21 cellular contexts compared by ENCODE assay signal in genomic region chr10:13808556-13809391, GRCh38.
DNase-seq lines count a peak whose midpoint lies in the region; ATAC-seq and TF ChIP-seq lines count a peak whose summit lies in the region.
"Had no signal": no experiment of that assay in that cellular context is flagged by ENCODE, and none has a peak within 500 bp of the region (broad histone marks: within the 10 kb centered on the region; RNA-seq: fewer than 3 reads in every experiment).

No MANE protein-coding gene starts in this region.

- BruUV-seq in PC-3 (replicated peaks; lab: Mats Ljungman, UMichigan): no TSS peak

- no peak overlapping the region for H3K23ac ChIP-seq in mesenchymal stem cell (ENCODE audit: low read length in 2 of 2)

- TF ChIP-seq CTCF in activated B cell treated with CpG ODN at 0.5 μM for 24 hours (IDR thresholded peaks at IDR 0.05): no peak
- TF ChIP-seq CTCF in PC-3 (conservative IDR thresholded peaks at IDR 0.05; ENCODE audit: low read depth, low read length): no peak

- CTCF ChIA-PET in activated B cell treated with CpG ODN at 0.5 μM for 24 hours (lab: Charles Lee): no interaction called here
- CTCF ChIA-PET in activated CD4-positive, alpha-beta memory T cell treated with anti-CD3 and anti-CD28 coated beads, Interleukin-2, amount 10 ng/mL, durations not matched to agents 7 days and 5 days (lab: Charles Lee): no interaction called here
- CTCF ChIA-PET in PC-3 (lab: Charles Lee): no interaction called here

- H3K27me3 Mint-ChIP-seq in activated B cell treated with CpG ODN at 0.5 μM for 24 hours: no peaks in the 10 kb centered on the region
- H3K27me3 Mint-ChIP-seq in activated CD4-positive, alpha-beta memory T cell treated with anti-CD3 and anti-CD28 coated beads, Interleukin-2, amount 10 ng/mL, durations not matched to agents 7 days and 5 days: peaks cover 2% of the 10 kb centered on the region

- H3K4ac ChIP-seq in mesenchymal stem cell (ENCODE audit: low read depth in 1 of 2, low read length in 2 of 2): no peak overlapping the region

- H3K9me3 ChIP-seq in mesenchymal stem cell (ENCODE audit: control insufficient read depth, low read length): no peaks in the 10 kb centered on the region
- H3K9me3 ChIP-seq in PC-3 (ENCODE audit: low read length): no peaks in the 10 kb centered on the region
- H3K9me3 ChIP-seq: BLaER1 treated with 17β-estradiol and CSF1 and Interleukin-3, amounts not matched to agents 10 nM and 100 nM; colonic mucosa; heart left ventricle; sigmoid colon had no signal

- DNase-seq in NCI-H2029 (lab: John Stamatoyannopoulos, UW): peak; percentile 8
- DNase-seq in activated B cell treated with CpG ODN at 0.5 μM for 24 hours: no peak
- DNase-seq in mesenchymal stem cell: no peak
- no peak for DNase-seq in GOT3 (lab: John Stamatoyannopoulos, UW)
- DNase-seq in ACHN: no peak
- DNase-seq in activated CD4-positive, alpha-beta memory T cell treated with anti-CD3 and anti-CD28 coated beads, Interleukin-2, amount 10 ng/mL, durations not matched to agents 7 days and 5 days: no peak
- no peak for DNase-seq in PC-3
- DNase-seq: colonic mucosa; DND-41; erythroblast; heart left ventricle; left colon; NCI-H1694 treated with DMSO at 0.1 percent for 48 hours; OCI-M1; sigmoid colon; stimulated activated CD4-positive, alpha-beta T cell treated with anti-CD3 and anti-CD28 coated beads, Interleukin-4, amount 100 ng/mL, for 4 hours had no signal

- H3K9ac ChIP-seq in mesenchymal stem cell (ENCODE audit: low read length) (no peak overlapping the region), PC-3 (ENCODE audit: low read length) (no peak overlapping the region)
- H3K9ac ChIP-seq: BLaER1 treated with 17β-estradiol and CSF1 and Interleukin-3, amounts not matched to agents 10 nM and 100 nM had no signal

- peak overlapping the region; percentile 96 for H4K8ac ChIP-seq in mesenchymal stem cell (ENCODE audit: low read length)

- no peaks in the 10 kb centered on the region for H3K27me3 ChIP-seq in mesenchymal stem cell (ENCODE audit: control insufficient read depth in 1 of 2, insufficient read depth in 1 of 2, low read length in 2 of 2)
- no peaks in the 10 kb centered on the region for H3K27me3 ChIP-seq in PC-3 (ENCODE audit: low read length)
- H3K27me3 ChIP-seq: BLaER1 treated with 17β-estradiol and CSF1 and Interleukin-3, amounts not matched to agents 10 nM and 100 nM; colonic mucosa; heart left ventricle; sigmoid colon had no signal

- H3K36me3 ChIP-seq in mesenchymal stem cell (ENCODE audit: control insufficient read depth in 1 of 2, insufficient read depth in 2 of 2, low read depth in 1 of 2, low read length in 2 of 2): peaks cover 6 to 7% of the 10 kb centered on the region in 2 experiments
- no peaks in the 10 kb centered on the region for H3K36me3 ChIP-seq in PC-3 (ENCODE audit: low read depth, low read length)
- H3K36me3 ChIP-seq: BLaER1 treated with 17β-estradiol and CSF1 and Interleukin-3, amounts not matched to agents 10 nM and 100 nM; colonic mucosa; sigmoid colon had no signal

- H3K4me1 Mint-ChIP-seq in activated B cell treated with CpG ODN at 0.5 μM for 24 hours: peaks cover 13% of the 10 kb centered on the region
- H3K4me1 Mint-ChIP-seq in activated CD4-positive, alpha-beta memory T cell treated with anti-CD3 and anti-CD28 coated beads, Interleukin-2, amount 10 ng/mL, durations not matched to agents 7 days and 5 days: peaks cover 18% of the 10 kb centered on the region
- H3K4me1 Mint-ChIP-seq: stimulated activated effector memory CD8-positive, alpha-beta T cell treated with anti-CD3 and anti-CD28 coated beads, Interleukin-12 subunit alpha, Interleukin-12 subunit beta, amount 100 ng/mL, for 72 hours had no signal

- no peaks in the 10 kb centered on the region for H3K9me3 Mint-ChIP-seq in activated B cell treated with CpG ODN at 0.5 μM for 24 hours
- H3K9me3 Mint-ChIP-seq in activated CD4-positive, alpha-beta memory T cell treated with anti-CD3 and anti-CD28 coated beads, Interleukin-2, amount 10 ng/mL, durations not matched to agents 7 days and 5 days: no peaks in the 10 kb centered on the region
- H3K9me3 Mint-ChIP-seq: stimulated activated effector memory CD8-positive, alpha-beta T cell treated with anti-CD3 and anti-CD28 coated beads, Interleukin-12 subunit alpha, Interleukin-12 subunit beta, amount 100 ng/mL, for 72 hours had no signal

- H2BK120ac ChIP-seq in mesenchymal stem cell (ENCODE audit: low read depth, low read length): peak overlapping the region; percentile 27

- H3K4me1 ChIP-seq in mesenchymal stem cell (ENCODE audit: control insufficient read depth, insufficient read depth, low read depth, low read length) (peaks cover 16% of the 10 kb centered on the region), PC-3 (ENCODE audit: insufficient read depth, low read length) (peaks cover 4% of the 10 kb centered on the region)
- H3K4me1 ChIP-seq: colonic mucosa, sigmoid colon had no signal

- no peak overlapping the region for H3K27ac ChIP-seq in mesenchymal stem cell (ENCODE audit: low read length, poor library complexity, severe bottlenecking)
- H3K27ac ChIP-seq in PC-3 (ENCODE audit: low read length): no peak overlapping the region
- H3K27ac ChIP-seq: BLaER1 treated with 17β-estradiol and CSF1 and Interleukin-3, amounts not matched to agents 10 nM and 100 nM; colonic mucosa; sigmoid colon had no signal

- no peaks in the 10 kb centered on the region for H4K20me1 ChIP-seq in PC-3 (ENCODE audit: low read length)
- H4K20me1 ChIP-seq: BLaER1 treated with 17β-estradiol and CSF1 and Interleukin-3, amounts not matched to agents 10 nM and 100 nM had no signal

- intact Hi-C loops in activated B cell treated with CpG ODN at 0.5 μM for 24 hours (cut with micrococcal nuclease) (no loop called here), PC-3 (cut with micrococcal nuclease) (no loop called here)

- H4K91ac ChIP-seq in mesenchymal stem cell (ENCODE audit: low read length): peak overlapping the region; percentile 64

- WGBS in mesenchymal stem cell: 79% methylated on average over 15 of the region's 15 CpGs

- H3K36me3 Mint-ChIP-seq in activated B cell treated with CpG ODN at 0.5 μM for 24 hours (ENCODE audit: low read depth): no peaks in the 10 kb centered on the region
- no peaks in the 10 kb centered on the region for H3K36me3 Mint-ChIP-seq in activated CD4-positive, alpha-beta memory T cell treated with anti-CD3 and anti-CD28 coated beads, Interleukin-2, amount 10 ng/mL, durations not matched to agents 7 days and 5 days (ENCODE audit: low read depth)
- H3K36me3 Mint-ChIP-seq: stimulated activated effector memory CD8-positive, alpha-beta T cell treated with anti-CD3 and anti-CD28 coated beads, Interleukin-12 subunit alpha, Interleukin-12 subunit beta, amount 100 ng/mL, for 72 hours had no signal

- H3K4me2 ChIP-seq in mesenchymal stem cell (ENCODE audit: low read length, poor library complexity, severe bottlenecking) (no peak overlapping the region), PC-3 (ENCODE audit: low read length) (no peak overlapping the region)

- H3K79me2 ChIP-seq in PC-3 (ENCODE audit: low read length): no peaks in the 10 kb centered on the region

- no peak overlapping the region for H3K27ac Mint-ChIP-seq in activated B cell treated with CpG ODN at 0.5 μM for 24 hours
- no peak overlapping the region for H3K27ac Mint-ChIP-seq in activated CD4-positive, alpha-beta memory T cell treated with anti-CD3 and anti-CD28 coated beads, Interleukin-2, amount 10 ng/mL, durations not matched to agents 7 days and 5 days
- H3K27ac Mint-ChIP-seq: stimulated activated effector memory CD8-positive, alpha-beta T cell treated with anti-CD3 and anti-CD28 coated beads, Interleukin-12 subunit alpha, Interleukin-12 subunit beta, amount 100 ng/mL, for 72 hours had no signal

- H2AK5ac ChIP-seq in mesenchymal stem cell (ENCODE audit: low read length, severe bottlenecking): no peak overlapping the region

- H3K4me3 ChIP-seq in mesenchymal stem cell (ENCODE audit: insufficient read depth in 1 of 2, low read depth in 1 of 2, low read length in 2 of 2) (no peak overlapping the region), PC-3 (ENCODE audit: low read length) (no peak overlapping the region)
- H3K4me3 ChIP-seq: BLaER1 treated with 17β-estradiol and CSF1 and Interleukin-3, amounts not matched to agents 10 nM and 100 nM; colonic mucosa; heart left ventricle; K562; sigmoid colon had no signal

- no peak overlapping the region for H3K4me3 Mint-ChIP-seq in activated B cell treated with CpG ODN at 0.5 μM for 24 hours
- no peak overlapping the region for H3K4me3 Mint-ChIP-seq in activated CD4-positive, alpha-beta memory T cell treated with anti-CD3 and anti-CD28 coated beads, Interleukin-2, amount 10 ng/mL, durations not matched to agents 7 days and 5 days
- H3K4me3 Mint-ChIP-seq: stimulated activated effector memory CD8-positive, alpha-beta T cell treated with anti-CD3 and anti-CD28 coated beads, Interleukin-12 subunit alpha, Interleukin-12 subunit beta, amount 100 ng/mL, for 72 hours had no signal

- in situ Hi-C loops in ACHN (cut with HindIII; ENCODE audit: low pct_ligation_motif_present, low pct_unique_long_range_greater_than_20kb, low sequenced_read_pairs): no loop called here

- peak overlapping the region in 1 of 2 experiments; percentile 68 for H2BK12ac ChIP-seq in mesenchymal stem cell (ENCODE audit: low read length in 2 of 2)

- POLR2A ChIA-PET in activated B cell treated with CpG ODN at 0.5 μM for 24 hours (lab: Charles Lee): no interaction called here
- POLR2A ChIA-PET in activated CD4-positive, alpha-beta memory T cell treated with anti-CD3 and anti-CD28 coated beads, Interleukin-2, amount 10 ng/mL, durations not matched to agents 7 days and 5 days (lab: Charles Lee): interaction anchor here (0.6 kb wide), 1 partner anchor 222 kb away, joined by 3 read pairs; the partner anchor contains the start of gene PRPF18
- POLR2A ChIA-PET in PC-3 (lab: Charles Lee; ENCODE audit: unreplicated experiment): no interaction called here

- no peak overlapping the region for H2BK15ac ChIP-seq in mesenchymal stem cell (ENCODE audit: low read depth, poor library complexity, severe bottlenecking)

- peak overlapping the region in 1 of 2 experiments; percentile 86 for H3K14ac ChIP-seq in mesenchymal stem cell (ENCODE audit: low read length in 2 of 2)

- H3F3A ChIP-seq in PC-3 (ENCODE audit: low read length, unreplicated experiment): no peaks in the 10 kb centered on the region

- peak; percentile 76 for ATAC-seq in GM21786 (IDR thresholded peaks at IDR 0.05; ENCODE audit: unreplicated experiment)
- ATAC-seq in activated B cell treated with CpG ODN at 0.5 μM for 24 hours (ENCODE audit: low read depth): peak; percentile 81
- ATAC-seq in PC-3: no peak
- ATAC-seq: activated CD4-positive, CD25-positive, alpha-beta regulatory T cell treated with anti-CD3 and anti-CD28 coated beads, Interleukin-2, amount 50 U/mL, for 24 hours; K562; stimulated activated effector memory CD8-positive, alpha-beta T cell treated with anti-CD3 and anti-CD28 coated beads, Interleukin-12 subunit alpha, Interleukin-12 subunit beta, amount 100 ng/mL, for 72 hours had no signal

- no peaks in the 10 kb centered on the region for H3K9me2 ChIP-seq in PC-3 (replicated peaks; ENCODE audit: low read length)

- peaks cover 7% of the 10 kb centered on the region for H3K79me1 ChIP-seq in mesenchymal stem cell (replicated peaks; ENCODE audit: low read length, poor library complexity, severe bottlenecking)

- peak overlapping the region; percentile 15 to 76 for H3K18ac ChIP-seq in mesenchymal stem cell (ENCODE audit: low read depth in 1 of 2, low read length in 2 of 2)

- H2BK5ac ChIP-seq in mesenchymal stem cell (ENCODE audit: low read depth, low read length, poor library complexity, severe bottlenecking): no peak overlapping the region

- H2AFZ ChIP-seq in mesenchymal stem cell (ENCODE audit: low read depth, low read length): no peak overlapping the region
- no peak overlapping the region for H2AFZ ChIP-seq in PC-3 (ENCODE audit: low read length)
